19 cellular contexts compared by ENCODE assay signal in the genomic region with DNA sequence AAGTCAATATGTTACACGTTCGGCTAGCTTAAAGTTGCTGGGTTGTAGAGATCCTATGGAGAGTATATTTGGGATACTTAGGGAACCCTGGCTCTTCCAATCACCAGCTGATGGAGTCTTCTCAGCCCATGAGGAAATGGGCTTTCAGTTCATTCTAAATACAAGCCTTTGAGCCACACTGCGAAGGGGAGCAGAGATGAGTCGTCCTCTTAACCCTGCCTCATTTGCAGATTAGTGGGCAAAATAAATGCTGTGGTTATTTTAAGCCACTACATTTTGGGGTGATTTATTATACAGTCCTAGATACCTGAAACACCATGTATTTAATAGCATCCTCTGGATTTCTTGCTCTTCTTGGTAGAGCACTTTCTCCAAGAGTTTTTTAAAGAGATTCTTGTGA. TPM values are rescaled to one million over a fixed set of nuclear protein-coding genes. Genes with fewer than 3 reads are reported as not detected.
"Had no signal": no experiment of that assay in that cellular context is flagged by ENCODE, and none has a peak within 500 bp of the region (broad histone marks: within the 10 kb centered on the region; RNA-seq: fewer than 3 reads in every experiment).

No MANE protein-coding gene starts in this region.

- H3K79me2 ChIP-seq: parathyroid adenoma had no signal

- ATAC-seq: activated naive CD4-positive, alpha-beta T cell treated with anti-CD3 and anti-CD28 coated beads, Interleukin-2, amount 50 U/mL, for 72 hours; body of pancreas; naive thymus-derived CD4-positive, alpha-beta T cell; right lobe of liver; stimulated activated memory B cell treated with anti-CD40 and anti-IgM and Interleukin-4, amounts not matched to agents 10 μg/mL and 1 μg/mL and 100 μg/mL, for 72 hours had no signal

- DNase-seq: activated B cell treated with CpG ODN at 0.5 μM for 24 hours; activated CD4-positive, alpha-beta memory T cell treated with anti-CD3 and anti-CD28 coated beads for 36 hours; activated CD4-positive, alpha-beta T cell treated with anti-CD3 and anti-CD28 coated beads for 4 hours; activated gamma-delta T cell treated with Interleukin-2 at 50 U/mL for 16 hours; activated T-cell treated with anti-CD3 and anti-CD28 coated beads for 4 hours; adrenal gland; body of pancreas; dermis blood vessel endothelial cell; effector memory CD4-positive, alpha-beta T cell; mesendoderm; naive thymus-derived CD4-positive, alpha-beta T cell; right lobe of liver; stimulated activated CD4-positive, alpha-beta T cell treated with anti-CD3 and anti-CD28 coated beads, Interleukin-4, amount 100 ng/mL, for 4 hours; upper lobe of left lung had no signal

- H3K27ac ChIP-seq: adrenal gland, body of pancreas, esophagus muscularis mucosa, parathyroid adenoma, right lobe of liver, upper lobe of left lung had no signal

- H3K9ac ChIP-seq: parathyroid adenoma had no signal

- H3K36me3 ChIP-seq: esophagus muscularis mucosa, right lobe of liver, thoracic aorta, upper lobe of left lung had no signal

- H3K27me3 ChIP-seq: adrenal gland, body of pancreas, esophagus muscularis mucosa, right lobe of liver, upper lobe of left lung had no signal

- H3K4me3 ChIP-seq: adrenal gland, body of pancreas, esophagus muscularis mucosa, right lobe of liver, thoracic aorta, upper lobe of left lung had no signal

- H3K4me1 ChIP-seq: body of pancreas, parathyroid adenoma, right lobe of liver, upper lobe of left lung had no signal

- H3K9me3 ChIP-seq: adrenal gland, body of pancreas, esophagus muscularis mucosa, right lobe of liver, thoracic aorta, upper lobe of left lung had no signal

RNA-seq across cellular contexts. Expression of a gene that starts 19.0 kb away (rescaled TPM):
- total RNA-seq: activated B cell treated with CpG ODN at 0.5 μM for 24 hours; activated CD4-positive, alpha-beta memory T cell treated with anti-CD3 and anti-CD28 coated beads for 36 hours; naive thymus-derived CD4-positive, alpha-beta T cell had no signal
